ENCODE assay signal across 8 cellular contexts in genomic region chr7:101788517-101788916, GRCh38.
"Had no signal": no experiment of that assay in that cellular context is flagged by ENCODE, and none has a peak within 500 bp of the region (broad histone marks: within the 10 kb centered on the region; RNA-seq: fewer than 3 reads in every experiment).

No MANE protein-coding gene starts in this region.

- FAIRE-seq: G401.6, GM12878, GM12891, GM12892, GM18507, GM19239 had no signal

- ATAC-seq: GM12878 had no signal

- DNase-seq: GDM1, GF-D8 had no signal

- H3K4me3 ChIP-seq: GM12878 had no signal
